ENCODE assay signal across 15 cellular contexts in genomic region chr1:38133304-38133703, GRCh38.
DNase-seq lines count a peak whose midpoint lies in the region; ATAC-seq and TF ChIP-seq lines count a peak whose summit lies in the region.
"Had no signal": no experiment of that assay in that cellular context is flagged by ENCODE, and none has a peak within 500 bp of the region (broad histone marks: within the 10 kb centered on the region; RNA-seq: fewer than 3 reads in every experiment).

No MANE protein-coding gene starts in this region.

- peak overlapping the region in 1 of 2 donors; percentile 64 for H3K4me3 Mint-ChIP-seq in CD14-positive monocyte
- H3K4me3 Mint-ChIP-seq: CD4-positive, CD25-positive, alpha-beta regulatory T cell had no signal

- peak overlapping the region; percentile 75 for H3K9ac ChIP-seq in OCI-LY3 (ENCODE audit: low read length)
- H3K9ac ChIP-seq: BLaER1, GM23248 had no signal

- no peak overlapping the region for H3K27ac Mint-ChIP-seq in CD14-positive monocyte
- H3K27ac Mint-ChIP-seq: CD4-positive, CD25-positive, alpha-beta regulatory T cell; IgD-negative memory B cell had no signal

- no peaks in the 10 kb centered on the region for H3K4me1 Mint-ChIP-seq in CD14-positive monocyte

- ATAC-seq in GM19467 (IDR thresholded peaks at IDR 0.05; ENCODE audit: unreplicated experiment) = no peak

- peaks cover 0 to 3% of the 10 kb centered on the region in 2 donors for H3K36me3 Mint-ChIP-seq in CD14-positive monocyte
- H3K36me3 Mint-ChIP-seq: CD4-positive, CD25-positive, alpha-beta regulatory T cell had no signal

- H3K9me3 Mint-ChIP-seq in CD14-positive monocyte = peaks cover 0 to 18% (median 0%) of the 10 kb centered on the region in 7 donors
- H3K9me3 Mint-ChIP-seq: IgD-negative memory B cell had no signal

- H4K20me1 ChIP-seq in OCI-LY3 (ENCODE audit: insufficient read depth, low read length) = no peaks in the 10 kb centered on the region
- H4K20me1 ChIP-seq: BLaER1 had no signal

- no peak overlapping the region for H2AFZ ChIP-seq in OCI-LY3 (ENCODE audit: low read depth, low read length)

- intact Hi-C loops in CD14-positive monocyte (cut with micrococcal nuclease) = no loop called here
- intact Hi-C loops in tibial artery (cut with DNase I; ENCODE audit: low total_unique reads) = loop anchor here (10.0 kb wide), 1 partner anchor 79 kb away; no protein-coding TSS in a partner anchor

- no peaks in the 10 kb centered on the region for H3K9me3 ChIP-seq in OCI-LY3 (ENCODE audit: insufficient read depth, low read length)
- no peaks in the 10 kb centered on the region for H3K9me3 ChIP-seq in tibial nerve
- no peaks in the 10 kb centered on the region for H3K9me3 ChIP-seq in tibial artery
- H3K9me3 ChIP-seq: BLaER1, HAP-1 had no signal

- 58 to 67% methylated on average over 5 of the region's 7 CpGs for WGBS in tibial nerve, 2 donors

- no peaks in the 10 kb centered on the region for H3K27me3 ChIP-seq in OCI-LY3 (ENCODE audit: low read depth, low read length)
- peaks cover 0 to 14% of the 10 kb centered on the region in 2 donors for H3K27me3 ChIP-seq in tibial nerve
- peaks cover 0 to 42% of the 10 kb centered on the region in 2 donors for H3K27me3 ChIP-seq in tibial artery
- H3K27me3 ChIP-seq: BLaER1 had no signal

- DNase-seq in CD14-positive monocyte (ENCODE audit: low spot score) (peak; percentile 36), mesenteric fat pad (ENCODE audit: low spot score) (peak; percentile 2), tibial nerve (ENCODE audit: low spot score in 2 of 2) (no peak), NCI-H446 treated with DMSO at 0.1 percent for 48 hours (lab: John Stamatoyannopoulos, UW) (no peak), tibial artery (no peak)
- DNase-seq: 8988T; AML-193; CD4-positive, CD25-positive, alpha-beta regulatory T cell; DMS53; GM23248 had no signal

- TF ChIP-seq CTCF in CD14-positive monocyte (IDR thresholded peaks at IDR 0.05) = no peak
- no peak for TF ChIP-seq CTCF in OCI-LY3 (IDR thresholded peaks at IDR 0.05; ENCODE audit: low read depth, low read length)
- no peak for TF ChIP-seq CTCF in tibial nerve (IDR thresholded peaks at IDR 0.05)
- TF ChIP-seq CTCF in tibial artery (IDR thresholded peaks at IDR 0.05) = no peak

- H3K27ac ChIP-seq in OCI-LY3 (ENCODE audit: low read length) (peak overlapping the region; percentile 26; the same call in 1 of the 2 replicates), tibial nerve (peak overlapping the region in 3 of 4 donors; percentile 27 to 70 (median 64)), tibial artery (no peak overlapping the region)
- H3K27ac ChIP-seq: BLaER1, GM23248 had no signal

- H3K36me3 ChIP-seq in OCI-LY3 (replicated peaks; ENCODE audit: low read depth, low read length) (no peaks in the 10 kb centered on the region), tibial nerve (no peaks in the 10 kb centered on the region), tibial artery (no peaks in the 10 kb centered on the region)
- H3K36me3 ChIP-seq: BLaER1, HAP-1 had no signal

- H3K27me3 Mint-ChIP-seq in CD14-positive monocyte (ENCODE audit: low read depth in 3 of 3) = peaks cover 61 to 66% (median 65%) of the 10 kb centered on the region in 3 donors

- H3K4me3 ChIP-seq in OCI-LY3 (ENCODE audit: low read length) (peak overlapping the region; percentile 74), tibial nerve (no peak overlapping the region), tibial artery (no peak overlapping the region)
- H3K4me3 ChIP-seq: BLaER1, GM23248, HAP-1 had no signal

- peak overlapping the region; percentile 74 for H3K4me2 ChIP-seq in OCI-LY3 (ENCODE audit: low read length)
- H3K4me2 ChIP-seq: BLaER1 had no signal

- no peak for TF ChIP-seq EP300 in tibial nerve (IDR thresholded peaks at IDR 0.05)

- H3K79me2 ChIP-seq in OCI-LY3 (ENCODE audit: low read length) = no peaks in the 10 kb centered on the region

- TF ChIP-seq POLR2A in tibial nerve (IDR thresholded peaks at IDR 0.05) = no peak

- H3K4me1 ChIP-seq in OCI-LY3 (ENCODE audit: low read length) (peaks cover 45% of the 10 kb centered on the region), tibial nerve (peaks cover 0 to 43% (median 6%) of the 10 kb centered on the region in 4 donors), tibial artery (peaks cover 0 to 17% (median 9%) of the 10 kb centered on the region in 4 donors)
- H3K4me1 ChIP-seq: HAP-1 had no signal

Comparison
In these comparisons a context has a peak if more than half of its experiments do, and no peak if none do; other contexts are left out.
1. DNase-seq: peak in CD14-positive monocyte (single experiment) and mesenteric fat pad (single experiment); none in tibial nerve (0 of 2), NCI-H446 treated with DMSO at 0.1 percent for 48 hours (single experiment) and tibial artery (0 of 2).
2. H3K27ac ChIP-seq: peak in OCI-LY3 (single experiment) and tibial nerve (3 of 4); none in tibial artery (0 of 2).